Comparison of ENCODE assay signal across 8 cellular contexts in genomic region chr6:70884074-70884983, GRCh38.
DNase-seq lines count a peak whose midpoint lies in the region; ATAC-seq and TF ChIP-seq lines count a peak whose summit lies in the region.

No MANE protein-coding gene starts in this region.

- TF ChIP-seq CTCF in fibroblast of the aortic adventitia (IDR thresholded peaks at IDR 0.05; ENCODE audit: insufficient read depth, low read length) (peak; percentile 86), thyroid gland (IDR thresholded peaks at IDR 0.05) (peak; percentile 68 to 96 (median 90))

- TF ChIP-seq POLR2A in thyroid gland (IDR thresholded peaks at IDR 0.05): no peak

- ATAC-seq in GM19397 (IDR thresholded peaks at IDR 0.05; ENCODE audit: unreplicated experiment): peak; percentile 77

- no peaks in the 10 kb centered on the region for H3K36me3 ChIP-seq in thyroid gland

- peaks cover 0 to 4% of the 10 kb centered on the region in 2 donors for H3K4me1 ChIP-seq in thyroid gland

- DNase-seq in COLO668 (lab: John Stamatoyannopoulos, UW; ENCODE audit: unreplicated experiment) (peak; percentile 58), HT1080 (ENCODE audit: low read depth) (peak; percentile 57), OCI-M1 (lab: John Stamatoyannopoulos, UW) (peak; percentile 84), fibroblast of the aortic adventitia (ENCODE audit: low read depth) (peak; percentile 58), nucleus accumbens (lab: John Stamatoyannopoulos, UW) (peak in 47 of 56 donors; percentile 2 to 63 (median 21)), thyroid gland (peak; percentile 54 to 59)
- peak; percentile 55 to 64 for DNase-seq in activated T-cell treated with anti-CD3 and anti-CD28 coated beads, Interleukin-2, amount 50 U/mL, for 48 hours

- H3K4me3 ChIP-seq in fibroblast of the aortic adventitia (ENCODE audit: low read depth, low read length) (no peak overlapping the region), thyroid gland (replicated peaks in 1 of 3) (no peak overlapping the region)

- WGBS in thyroid gland, 2 donors: 37 to 39% methylated on average over 17 of the region's 17 CpGs

- H3K9me3 ChIP-seq in thyroid gland: no peaks in the 10 kb centered on the region

- intact Hi-C loops in thyroid gland (cut with DNase I): no loop called here

- H3K27me3 ChIP-seq in thyroid gland: no peaks in the 10 kb centered on the region

- H3K27ac ChIP-seq in thyroid gland: no peak overlapping the region

Comparison
In these comparisons a context has a peak if more than half of its experiments do, and no peak if none do; other contexts are left out.
1. DNase-seq: peak in every context shown above with its lines; median percentile 84 in OCI-M1; 60 in activated T-cell treated with anti-CD3 and anti-CD28 coated beads, Interleukin-2, amount 50 U/mL, for 48 hours; 58 in COLO668; 58 in fibroblast of the aortic adventitia; 57 in HT1080; 56 in thyroid gland; 21 in nucleus accumbens.